In the genomic region with DNA sequence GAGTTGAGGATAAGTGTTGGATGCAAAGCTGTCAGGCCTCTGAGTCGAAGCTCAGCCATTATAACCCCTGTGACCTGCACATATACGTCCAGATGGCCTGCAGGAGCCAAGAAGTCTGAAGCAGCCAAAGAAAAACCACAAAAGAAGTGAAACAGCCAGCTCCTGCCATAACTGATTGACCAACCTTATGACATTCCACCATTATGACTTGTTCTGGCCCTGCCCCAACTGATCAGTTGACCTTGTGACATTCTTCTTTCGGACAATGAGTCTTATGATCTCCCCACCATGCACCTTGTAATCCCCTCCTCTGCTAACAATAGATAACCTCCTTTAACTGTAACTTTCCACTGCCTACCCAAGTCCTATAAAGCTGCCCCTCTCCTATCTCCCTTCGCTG, we compare ENCODE assay signal across 14 cellular contexts.
DNase-seq lines count a peak whose midpoint lies in the region; ATAC-seq and TF ChIP-seq lines count a peak whose summit lies in the region.
"Had no signal": no experiment of that assay in that cellular context is flagged by ENCODE, and none has a peak within 500 bp of the region (broad histone marks: within the 10 kb centered on the region; RNA-seq: fewer than 3 reads in every experiment).

No MANE protein-coding gene starts in this region.

- peak; percentile 91 for DNase-seq in ACHN
- peak; percentile 63 to 71 for DNase-seq in SJSA1 (ENCODE audit: low read depth in 1 of 2, low spot score in 2 of 2)
- DNase-seq in fibroblast of pulmonary artery (ENCODE audit: low read depth): peak; percentile 64
- no peak for DNase-seq in activated CD4-positive, alpha-beta T cell treated with anti-CD3 and anti-CD28 coated beads for 36 hours
- DNase-seq: aorta; hippocampal formation; NCI-H2029 treated with DMSO at 0.1 percent for 48 hours; stimulated activated CD4-positive, alpha-beta T cell treated with anti-CD3 and anti-CD28 coated beads, Interleukin-4, amount 100 ng/mL, for 24 hours had no signal

- H3K9me3 ChIP-seq in SJSA1 (replicated peaks): no peaks in the 10 kb centered on the region; the same call in 1 of the 2 replicates

- in situ Hi-C loops in ACHN (cut with HindIII; ENCODE audit: low pct_ligation_motif_present, low pct_unique_long_range_greater_than_20kb, low sequenced_read_pairs): no loop called here

- H3K4me1 ChIP-seq in SJSA1 (replicated peaks): peaks cover 29% of the 10 kb centered on the region

- intact Hi-C loops in activated CD4-positive, alpha-beta T cell treated with anti-CD3 and anti-CD28 coated beads for 36 hours (cut with DNase I, micrococcal nuclease): no loop called here

- H3K36me3 Mint-ChIP-seq in activated CD4-positive, alpha-beta T cell treated with anti-CD3 and anti-CD28 coated beads for 36 hours (ENCODE audit: low read depth): no peaks in the 10 kb centered on the region
- H3K36me3 Mint-ChIP-seq: natural killer cell treated with Interleukin-12 subunit alpha and Interleukin-12 subunit beta and Interleukin-15 and Interleukin-18, amount 100 ng/mL, for 72 hours had no signal

- H3K27me3 ChIP-seq in SJSA1 (replicated peaks): no peaks in the 10 kb centered on the region

- no peaks in the 10 kb centered on the region for H3K27me3 Mint-ChIP-seq in activated CD4-positive, alpha-beta T cell treated with anti-CD3 and anti-CD28 coated beads for 36 hours

- POLR2A ChIA-PET in activated CD4-positive, alpha-beta T cell treated with anti-CD3 and anti-CD28 coated beads for 36 hours (lab: Charles Lee): no interaction called here

- peak overlapping the region; percentile 71 for H3K27ac ChIP-seq in SJSA1
- H3K27ac ChIP-seq: C4-2B had no signal

- no peaks in the 10 kb centered on the region for H3K36me3 ChIP-seq in SJSA1

- TF ChIP-seq CTCF in fibroblast of pulmonary artery (IDR thresholded peaks at IDR 0.05; ENCODE audit: low read length, missing control alignments): no peak

- H3K4me1 Mint-ChIP-seq in activated CD4-positive, alpha-beta T cell treated with anti-CD3 and anti-CD28 coated beads for 36 hours: no peaks in the 10 kb centered on the region

- CTCF ChIA-PET in activated CD4-positive, alpha-beta T cell treated with anti-CD3 and anti-CD28 coated beads for 36 hours (lab: Charles Lee): interaction anchor here (1.4 to 2.3 kb wide), 2 partner anchors 11 to 37 kb away, joined by 3 to 10 read pairs; no protein-coding TSS in a partner anchor

- H3K4me3 Mint-ChIP-seq in activated CD4-positive, alpha-beta T cell treated with anti-CD3 and anti-CD28 coated beads for 36 hours: no peak overlapping the region
- H3K4me3 Mint-ChIP-seq: natural killer cell treated with Interleukin-12 subunit alpha and Interleukin-12 subunit beta and Interleukin-15 and Interleukin-18, amount 100 ng/mL, for 72 hours had no signal

- no peaks in the 10 kb centered on the region for H3K9me3 Mint-ChIP-seq in activated CD4-positive, alpha-beta T cell treated with anti-CD3 and anti-CD28 coated beads for 36 hours (ENCODE audit: low read depth)
- H3K9me3 Mint-ChIP-seq: natural killer cell treated with Interleukin-12 subunit alpha and Interleukin-12 subunit beta and Interleukin-15 and Interleukin-18, amount 100 ng/mL, for 72 hours had no signal

- H3K27ac Mint-ChIP-seq in activated CD4-positive, alpha-beta T cell treated with anti-CD3 and anti-CD28 coated beads for 36 hours: no peak overlapping the region
- H3K27ac Mint-ChIP-seq: natural killer cell treated with Interleukin-12 subunit alpha and Interleukin-12 subunit beta and Interleukin-15 and Interleukin-18, amount 100 ng/mL, for 72 hours had no signal

- no peak overlapping the region for H3K4me3 ChIP-seq in SJSA1
- no peak overlapping the region for H3K4me3 ChIP-seq in fibroblast of pulmonary artery (replicated peaks; ENCODE audit: low read depth, low read length)

- ATAC-seq in GM21529 (IDR thresholded peaks at IDR 0.05; ENCODE audit: unreplicated experiment) (peak; percentile 32), GM21423 (IDR thresholded peaks at IDR 0.05; ENCODE audit: unreplicated experiment) (no peak), HG02970 (IDR thresholded peaks at IDR 0.05; ENCODE audit: low FRiP score, unreplicated experiment) (no peak)
- ATAC-seq in activated CD4-positive, alpha-beta T cell treated with anti-CD3 and anti-CD28 coated beads for 36 hours: no peak
- no peak for ATAC-seq in activated CD4-positive, CD25-positive, alpha-beta regulatory T cell treated with anti-CD3 and anti-CD28 coated beads, Interleukin-2, amount 50 U/mL, for 24 hours
- ATAC-seq: natural killer cell treated with Interleukin-12 subunit alpha and Interleukin-12 subunit beta and Interleukin-15 and Interleukin-18, amount 100 ng/mL, for 72 hours had no signal
